1 cellular context compared by ENCODE assay signal in the genomic region with DNA sequence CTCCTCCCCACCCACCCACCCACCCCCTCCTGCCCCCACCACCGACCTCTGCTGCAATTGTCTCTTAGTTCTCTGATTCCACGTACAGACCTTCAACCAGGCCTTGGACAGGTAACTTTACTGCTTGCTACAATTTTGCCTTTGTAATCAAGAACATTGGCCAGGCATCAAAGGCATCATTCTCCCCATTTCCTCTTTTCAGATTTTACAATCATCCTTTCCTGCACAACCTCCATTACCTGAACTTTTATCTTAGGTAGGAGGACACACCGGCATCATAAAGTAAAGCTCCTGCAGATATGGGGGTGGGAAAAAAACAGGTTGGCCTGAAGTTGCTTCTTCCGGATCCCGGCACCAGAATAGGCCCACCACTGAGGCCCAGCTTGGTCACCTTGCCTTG.
TF ChIP-seq lines count a peak whose summit lies in the region.

No MANE protein-coding gene starts in this region.

TF ChIP-seq in HCT116, 20 proteins besides CTCF, POLR2A, EP300 and RAD21 (continued from another document):
- no peak for TF ChIP-seq SRF (IDR thresholded peaks at IDR 0.05; ENCODE audit: low read depth)
TF ChIP-seq in HCT116: peak in this region for 0.
